In genomic region chr12:89748791-89749190, GRCh38 we compare ENCODE assay signal across 32 cellular contexts.
"Had no signal": no experiment of that assay in that cellular context is flagged by ENCODE, and none has a peak within 500 bp of the region (broad histone marks: within the 10 kb centered on the region; RNA-seq: fewer than 3 reads in every experiment).

No MANE protein-coding gene starts in this region.

- H3K36me3 ChIP-seq: ascending aorta, gastroesophageal sphincter had no signal

- H3K4me3 Mint-ChIP-seq: activated CD4-positive, alpha-beta memory T cell treated with anti-CD3 and anti-CD28 coated beads for 36 hours; activated CD4-positive, alpha-beta T cell treated with anti-CD3 and anti-CD28 coated beads for 36 hours; activated CD4-positive, alpha-beta T cell treated with anti-CD3 and anti-CD28 coated beads, Interleukin-2, amount 10 ng/mL, durations not matched to agents 24 days and 14 days; activated CD8-positive, alpha-beta memory T cell treated with anti-CD3 and anti-CD28 coated beads, Interleukin-2, amount 10 ng/mL, durations not matched to agents 7 days and 5 days; activated CD8-positive, alpha-beta T cell treated with anti-CD3 and anti-CD28 coated beads, Interleukin-2, amount 10 ng/mL, durations not matched to agents 7 days and 5 days; activated naive CD4-positive, alpha-beta T cell treated with anti-CD3 and anti-CD28 coated beads for 36 hours; activated naive CD4-positive, alpha-beta T cell treated with anti-CD3 and anti-CD28 coated beads, Interleukin-2, amount 50 U/mL, for 24 hours; activated naive CD8-positive, alpha-beta T cell treated with anti-CD3 and anti-CD28 coated beads for 36 hours; activated naive CD8-positive, alpha-beta T cell treated with anti-CD3 and anti-CD28 coated beads, Interleukin-2, amount 50 U/mL, for 24 hours; activated T-helper 1 cell treated with anti-CD3 and anti-CD28 coated beads, Interleukin-12 subunit alpha, Interleukin-12 subunit beta, Interleukin-2, Interleukin-4 antibody, amounts not matched to agents 30 ng/mL and 10 ng/mL and 1 ng/mL, durations not matched to agents 14 hours and 24 hours and 36 hours; brain; central memory CD8-positive, alpha-beta T cell; dendritic cell treated with granulocyte-macrophage colony-stimulating factor and Interleukin-4, amounts not matched to agents 40 ng/mL and 50 ng/mL, for 4 days; endodermal cell had no signal

- H3K27me3 Mint-ChIP-seq: activated CD4-positive, alpha-beta memory T cell treated with anti-CD3 and anti-CD28 coated beads for 36 hours; activated CD4-positive, alpha-beta T cell treated with anti-CD3 and anti-CD28 coated beads for 36 hours; activated CD8-positive, alpha-beta memory T cell treated with anti-CD3 and anti-CD28 coated beads, Interleukin-2, amount 10 ng/mL, durations not matched to agents 7 days and 5 days; activated naive CD4-positive, alpha-beta T cell treated with anti-CD3 and anti-CD28 coated beads, Interleukin-2, amount 50 U/mL, for 24 hours; activated naive CD8-positive, alpha-beta T cell treated with anti-CD3 and anti-CD28 coated beads for 36 hours; activated naive CD8-positive, alpha-beta T cell treated with anti-CD3 and anti-CD28 coated beads, Interleukin-2, amount 50 U/mL, for 24 hours; brain; central memory CD8-positive, alpha-beta T cell; dendritic cell treated with granulocyte-macrophage colony-stimulating factor and Interleukin-4, amounts not matched to agents 40 ng/mL and 50 ng/mL, for 4 days had no signal

- H3K9me3 ChIP-seq: ascending aorta, gastroesophageal sphincter had no signal

- H3K4me1 ChIP-seq: ascending aorta, gastroesophageal sphincter had no signal

- H3K27ac ChIP-seq: ascending aorta, coronary artery, dorsolateral prefrontal cortex, gastroesophageal sphincter had no signal

- H3K27ac Mint-ChIP-seq: activated CD4-positive, alpha-beta memory T cell treated with anti-CD3 and anti-CD28 coated beads for 36 hours; activated CD4-positive, alpha-beta T cell treated with anti-CD3 and anti-CD28 coated beads for 36 hours; activated CD4-positive, alpha-beta T cell treated with anti-CD3 and anti-CD28 coated beads, Interleukin-2, amount 10 ng/mL, durations not matched to agents 24 days and 14 days; activated CD8-positive, alpha-beta memory T cell treated with anti-CD3 and anti-CD28 coated beads, Interleukin-2, amount 10 ng/mL, durations not matched to agents 7 days and 5 days; activated CD8-positive, alpha-beta T cell treated with anti-CD3 and anti-CD28 coated beads, Interleukin-2, amount 10 ng/mL, durations not matched to agents 7 days and 5 days; activated naive CD4-positive, alpha-beta T cell treated with anti-CD3 and anti-CD28 coated beads for 36 hours; activated naive CD4-positive, alpha-beta T cell treated with anti-CD3 and anti-CD28 coated beads, Interleukin-2, amount 50 U/mL, for 24 hours; activated naive CD8-positive, alpha-beta T cell treated with anti-CD3 and anti-CD28 coated beads for 36 hours; activated naive CD8-positive, alpha-beta T cell treated with anti-CD3 and anti-CD28 coated beads, Interleukin-2, amount 50 U/mL, for 24 hours; activated T-helper 1 cell treated with anti-CD3 and anti-CD28 coated beads, Interleukin-12 subunit alpha, Interleukin-12 subunit beta, Interleukin-2, Interleukin-4 antibody, amounts not matched to agents 30 ng/mL and 10 ng/mL and 1 ng/mL, durations not matched to agents 14 hours and 24 hours and 36 hours; activated T-helper 2 cell treated with anti-CD3 and anti-CD28 coated beads, Interferon-gamma antibody, Interleukin-2, Interleukin-4, amounts not matched to agents 10 μg/mL and 5 μg/mL and 100 μg/mL, durations not matched to agents 14 hours and 24 hours and 36 hours; brain; dendritic cell treated with granulocyte-macrophage colony-stimulating factor and Interleukin-4, amounts not matched to agents 40 ng/mL and 50 ng/mL, for 4 days; endodermal cell had no signal

- FAIRE-seq: bronchial epithelial cell had no signal

- H3K36me3 Mint-ChIP-seq: activated CD4-positive, alpha-beta memory T cell treated with anti-CD3 and anti-CD28 coated beads for 36 hours; activated CD8-positive, alpha-beta memory T cell treated with anti-CD3 and anti-CD28 coated beads, Interleukin-2, amount 10 ng/mL, durations not matched to agents 7 days and 5 days; activated naive CD4-positive, alpha-beta T cell treated with anti-CD3 and anti-CD28 coated beads, Interleukin-2, amount 50 U/mL, for 24 hours; activated naive CD8-positive, alpha-beta T cell treated with anti-CD3 and anti-CD28 coated beads for 36 hours; brain had no signal

- H3K4me1 Mint-ChIP-seq: activated CD4-positive, alpha-beta T cell treated with anti-CD3 and anti-CD28 coated beads for 36 hours; activated CD4-positive, alpha-beta T cell treated with anti-CD3 and anti-CD28 coated beads, Interleukin-2, amount 10 ng/mL, durations not matched to agents 24 days and 14 days; activated CD8-positive, alpha-beta memory T cell treated with anti-CD3 and anti-CD28 coated beads, Interleukin-2, amount 10 ng/mL, durations not matched to agents 7 days and 5 days; activated naive CD4-positive, alpha-beta T cell treated with anti-CD3 and anti-CD28 coated beads, Interleukin-2, amount 50 U/mL, for 24 hours; activated naive CD8-positive, alpha-beta T cell treated with anti-CD3 and anti-CD28 coated beads for 36 hours; activated naive CD8-positive, alpha-beta T cell treated with anti-CD3 and anti-CD28 coated beads, Interleukin-2, amount 50 U/mL, for 24 hours; endodermal cell had no signal

- DNase-seq: activated CD4-positive, alpha-beta memory T cell treated with anti-CD3 and anti-CD28 coated beads for 36 hours; activated CD4-positive, alpha-beta T cell treated with anti-CD3 and anti-CD28 coated beads for 36 hours; activated CD4-positive, alpha-beta T cell treated with anti-CD3 and anti-CD28 coated beads, Interleukin-2, amount 10 ng/mL, durations not matched to agents 24 days and 14 days; activated CD4-positive, CD25-positive, alpha-beta regulatory T cell; activated CD4-positive, CD25-positive, alpha-beta regulatory T cell treated with anti-CD3 and anti-CD28 coated beads, Interleukin-2, amount 50 U/mL, for 72 hours; activated CD8-positive, alpha-beta memory T cell treated with anti-CD3 and anti-CD28 coated beads, Interleukin-2, amount 10 ng/mL, durations not matched to agents 7 days and 5 days; activated CD8-positive, alpha-beta memory T cell treated with anti-CD3 and anti-CD28 coated beads, Interleukin-2, amount 50 U/mL, for 4 hours; activated CD8-positive, alpha-beta T cell treated with anti-CD3 and anti-CD28 coated beads, Interleukin-2, amount 10 ng/mL, durations not matched to agents 7 days and 5 days; activated effector memory CD4-positive, alpha-beta T cell treated with anti-CD3 and anti-CD28 coated beads, Interleukin-2, amount 50 U/mL, for 16 hours; activated naive CD4-positive, alpha-beta T cell treated with anti-CD3 and anti-CD28 coated beads for 36 hours; activated naive CD8-positive, alpha-beta T cell treated with anti-CD3 and anti-CD28 coated beads for 36 hours; activated naive CD8-positive, alpha-beta T cell treated with anti-CD3 and anti-CD28 coated beads, Interleukin-2, amount 50 U/mL, for 24 hours; activated T-cell treated with anti-CD3 and anti-CD28 coated beads, Interleukin-2, amount 50 U/mL, for 1 hour; activated T-cell treated with anti-CD3 and anti-CD28 coated beads, Interleukin-2, amount 50 U/mL, for 48 hours; dorsolateral prefrontal cortex; effector memory CD4-positive, alpha-beta T cell; endodermal cell; foreskin melanocyte; hippocampal formation; T-helper 1 cell; T-helper 2 cell had no signal

- H3K27me3 ChIP-seq: ascending aorta, dorsolateral prefrontal cortex, gastroesophageal sphincter had no signal

- ATAC-seq: activated CD4-positive, alpha-beta T cell treated with anti-CD3 and anti-CD28 coated beads for 36 hours; activated CD8-positive, alpha-beta memory T cell treated with anti-CD3 and anti-CD28 coated beads, Interleukin-2, amount 10 ng/mL, durations not matched to agents 7 days and 5 days; activated CD8-positive, alpha-beta T cell treated with anti-CD3 and anti-CD28 coated beads, Interleukin-2, amount 10 ng/mL, durations not matched to agents 7 days and 5 days; activated naive CD8-positive, alpha-beta T cell treated with anti-CD3 and anti-CD28 coated beads, Interleukin-2, amount 50 U/mL, for 24 hours; esophagus mucosa; gastroesophageal sphincter had no signal

- H3K4me3 ChIP-seq: ascending aorta, coronary artery, dorsolateral prefrontal cortex, gastroesophageal sphincter had no signal
